In genomic region chr20:31560094-31560899, GRCh38 we compare ENCODE assay signal across 8 cellular contexts. TPM values are rescaled to one million over a fixed set of nuclear protein-coding genes. Genes with fewer than 3 reads are reported as not detected.
DNase-seq lines count a peak whose midpoint lies in the region; ATAC-seq and TF ChIP-seq lines count a peak whose summit lies in the region.

No MANE protein-coding gene starts in this region.

- no peaks in the 10 kb centered on the region for H3K79me2 ChIP-seq in OCI-LY1 (ENCODE audit: insufficient read depth, low read length)

- ATAC-seq in HG02798 (IDR thresholded peaks at IDR 0.05; ENCODE audit: poor library complexity, unreplicated experiment) (peak; percentile 50), naive B cell (ENCODE audit: low read depth in 2 of 2) (peak; percentile 63 to 70), HG03159 (IDR thresholded peaks at IDR 0.05; ENCODE audit: unreplicated experiment) (no peak)
- peak; percentile 80 to 81 for ATAC-seq in stimulated activated naive B cell treated with anti-CD40 and anti-IgM and Interleukin-4, amounts not matched to agents 10 μg/mL and 1 μg/mL and 100 μg/mL, for 72 hours (replicated peaks)

- H3K4me3 Mint-ChIP-seq in naive B cell = no peak overlapping the region
- no peak overlapping the region for H3K4me3 Mint-ChIP-seq in stimulated activated naive B cell treated with anti-CD40 and anti-IgM and Interleukin-4, amounts not matched to agents 10 μg/mL and 1 μg/mL and 100 μg/mL, for 72 hours

- H3K4me1 Mint-ChIP-seq in naive B cell = peaks cover 0 to 7% (median 3%) of the 10 kb centered on the region in 3 donors
- H3K4me1 Mint-ChIP-seq in stimulated activated naive B cell treated with anti-CD40 and anti-IgM and Interleukin-4, amounts not matched to agents 10 μg/mL and 1 μg/mL and 100 μg/mL, for 72 hours = peaks cover 12 to 17% of the 10 kb centered on the region in 2 donors

- no peak overlapping the region for H3K4me2 ChIP-seq in OCI-LY1 (ENCODE audit: low read length)

- H3F3A ChIP-seq in OCI-LY1 (ENCODE audit: insufficient read depth, low read length) = no peaks in the 10 kb centered on the region

- peak overlapping the region in 3 of 6 donors; percentile 32 to 69 (median 44) for H3K27ac Mint-ChIP-seq in naive B cell
- H3K27ac Mint-ChIP-seq in stimulated activated naive B cell treated with anti-CD40 and anti-IgM and Interleukin-4, amounts not matched to agents 10 μg/mL and 1 μg/mL and 100 μg/mL, for 72 hours = peak overlapping the region; percentile 87

- no peaks in the 10 kb centered on the region for H3K9me3 Mint-ChIP-seq in naive B cell
- H3K9me3 Mint-ChIP-seq in stimulated activated naive B cell treated with anti-CD40 and anti-IgM and Interleukin-4, amounts not matched to agents 10 μg/mL and 1 μg/mL and 100 μg/mL, for 72 hours = no peaks in the 10 kb centered on the region

- H3K9ac ChIP-seq in OCI-LY1 (ENCODE audit: low read length) = no peak overlapping the region; the same call in 1 of the 2 replicates

- H3K4me3 ChIP-seq in OCI-LY1 (ENCODE audit: low read depth, low read length, poor library complexity, severe bottlenecking) = no peak overlapping the region

- H3K9me2 ChIP-seq in OCI-LY1 (ENCODE audit: low read depth, low read length) = no peaks in the 10 kb centered on the region

- H3K36me3 ChIP-seq in OCI-LY1 (ENCODE audit: insufficient read depth, low read length) = peaks cover 65% of the 10 kb centered on the region

- H3K27ac ChIP-seq in OCI-LY1 (ENCODE audit: low read depth, low read length, poor library complexity, severe bottlenecking) (peak overlapping the region; percentile 51), epithelial cell of prostate (peak overlapping the region; percentile 99)

- H4K20me1 ChIP-seq in OCI-LY1 (ENCODE audit: insufficient read depth, low read length) = no peaks in the 10 kb centered on the region

- no peak overlapping the region for H2AFZ ChIP-seq in OCI-LY1 (ENCODE audit: low read length)

- DNase-seq in DMS114 treated with DMSO at 0.1 percent for 48 hours (lab: John Stamatoyannopoulos, UW; ENCODE audit: unreplicated experiment) (peak; percentile 15), epithelial cell of prostate (ENCODE audit: low read depth, low spot score) (no peak), naive B cell (peak; percentile 58)
- DNase-seq in activated CD8-positive, alpha-beta memory T cell treated with anti-CD3 and anti-CD28 coated beads, Interleukin-2, amount 50 U/mL, for 48 hours = peak; percentile 89
- peak; percentile 39 for DNase-seq in stimulated activated naive B cell treated with anti-CD40 and anti-IgM and Interleukin-4, amounts not matched to agents 10 μg/mL and 1 μg/mL and 100 μg/mL, for 72 hours

- peak; percentile 96 for TF ChIP-seq CTCF in OCI-LY1 (IDR thresholded peaks at IDR 0.05; ENCODE audit: low read length)

- H3K4me1 ChIP-seq in OCI-LY1 (ENCODE audit: insufficient read depth, low read length, severe bottlenecking) = peaks cover 11% of the 10 kb centered on the region

- H3K36me3 Mint-ChIP-seq in naive B cell = peaks cover 0 to 8% of the 10 kb centered on the region in 2 donors
- peaks cover 47 to 58% of the 10 kb centered on the region in 2 donors for H3K36me3 Mint-ChIP-seq in stimulated activated naive B cell treated with anti-CD40 and anti-IgM and Interleukin-4, amounts not matched to agents 10 μg/mL and 1 μg/mL and 100 μg/mL, for 72 hours

- no peaks in the 10 kb centered on the region for H3K9me3 ChIP-seq in OCI-LY1 (ENCODE audit: low read length)

- H3K27me3 Mint-ChIP-seq in naive B cell = no peaks in the 10 kb centered on the region
- no peaks in the 10 kb centered on the region for H3K27me3 Mint-ChIP-seq in stimulated activated naive B cell treated with anti-CD40 and anti-IgM and Interleukin-4, amounts not matched to agents 10 μg/mL and 1 μg/mL and 100 μg/mL, for 72 hours

- no peaks in the 10 kb centered on the region for H3K27me3 ChIP-seq in OCI-LY1 (ENCODE audit: insufficient read depth, low read length)

RNA-seq across cellular contexts. Expression of gene ID1, which starts 44.8 kb away (rescaled TPM):
- 1 to 10 TPM in 2 of 6 donors, under 1 TPM in 2, not detected in 2; 0.86 to 2.0 (median 1.1) TPM for polyA plus RNA-seq in naive B cell (ENCODE audit: low read depth in 6 of 6)

RNA-seq across cellular contexts. Expression of gene HM13, which starts 46.1 kb away (rescaled TPM):
- polyA plus RNA-seq in naive B cell (ENCODE audit: low read depth in 6 of 6) = 100 to 1,000 TPM in 2 of 6 donors, 10 to 100 TPM in 4; 71.9 to 118 (median 88.0) TPM
